In genomic region chr17:4806420-4806769, GRCh38 we compare ENCODE assay signal across 8 cellular contexts. TPM values are rescaled to one million over a fixed set of nuclear protein-coding genes. Genes with fewer than 3 reads are reported as not detected.
DNase-seq lines count a peak whose midpoint lies in the region; ATAC-seq, FAIRE-seq and TF ChIP-seq lines count a peak whose summit lies in the region.

No MANE protein-coding gene starts in this region.

- peaks cover 3 to 23% (median 10%) of the 10 kb centered on the region in 4 donors for H3K4me1 Mint-ChIP-seq in CD4-positive, alpha-beta memory T cell

- ATAC-seq in GM19351 (IDR thresholded peaks at IDR 0.05; ENCODE audit: unreplicated experiment) (no peak), HG02642 (IDR thresholded peaks at IDR 0.05; ENCODE audit: poor library complexity, unreplicated experiment) (no peak), GM18868 (IDR thresholded peaks at IDR 0.05; ENCODE audit: unreplicated experiment) (no peak)

- H3K27ac Mint-ChIP-seq in CD4-positive, alpha-beta memory T cell = peak overlapping the region in 6 of 7 donors; percentile 37 to 83 (median 56)

- H3K9me3 Mint-ChIP-seq in CD4-positive, alpha-beta memory T cell = no peaks in the 10 kb centered on the region

- POLR2A ChIA-PET in CD4-positive, alpha-beta memory T cell (lab: Charles Lee; ENCODE audit: partially characterized antibody) = interaction anchor here (1.0 to 3.5 kb wide), 12 partner anchors 10 to 161 kb away, joined by 3 to 42 read pairs (median 4); partner anchors contain the start of genes ARRB2, GLTPD2, MINK1 and PSMB6

- H3K4me3 Mint-ChIP-seq in CD4-positive, alpha-beta memory T cell = peak overlapping the region; percentile 68 to 85 (median 79)

- no peaks in the 10 kb centered on the region for H3K27me3 ChIP-seq in CD4-positive, alpha-beta memory T cell (ENCODE audit: insufficient read depth, low read length)
- no peaks in the 10 kb centered on the region for H3K27me3 ChIP-seq in HUES64 (ENCODE audit: insufficient read depth, low read length)
- no peaks in the 10 kb centered on the region for H3K27me3 ChIP-seq in bronchial epithelial cell (ENCODE audit: control insufficient read depth, insufficient read depth, low read length)
- no peaks in the 10 kb centered on the region for H3K27me3 ChIP-seq in muscle layer of colon (ENCODE audit: control insufficient read depth in 1 of 2, insufficient read depth in 2 of 2, low read length in 2 of 2)

- CTCF ChIA-PET in CD4-positive, alpha-beta memory T cell (lab: Charles Lee; ENCODE audit: partially characterized antibody) = interaction anchor here (1.8 to 3.5 kb wide), 2 partner anchors 17 to 28 kb away, joined by 5 to 21 read pairs; partner anchors contain the start of gene GLTPD2

- H3K4me3 ChIP-seq in CD4-positive, alpha-beta memory T cell (ENCODE audit: low read length in 2 of 2) = peak overlapping the region; percentile 47 to 54
- H3K4me3 ChIP-seq in HUES64 (ENCODE audit: low read length) (peak overlapping the region; percentile 75), bronchial epithelial cell (ENCODE audit: low read depth, low read length) (peak overlapping the region; percentile 87), muscle layer of colon (ENCODE audit: low read depth in 1 of 2, low read length in 2 of 2) (peak overlapping the region; percentile 54 to 61)

- intact Hi-C loops in CD4-positive, alpha-beta memory T cell (cut with micrococcal nuclease) = loop anchor here (5.0 kb wide), 1 partner anchor 76 kb away; no protein-coding TSS in a partner anchor

- peak overlapping the region; percentile 15 for H3K27ac ChIP-seq in CD4-positive, alpha-beta memory T cell (ENCODE audit: low read depth, low read length)
- no peak overlapping the region; the same call in 1 of the 2 replicates for H3K27ac ChIP-seq in HUES64 (ENCODE audit: low read depth, low read length)
- H3K27ac ChIP-seq in muscle layer of colon (ENCODE audit: low read depth, low read length) = no peak overlapping the region

- peak overlapping the region; percentile 88 for H3K9ac ChIP-seq in HUES64 (ENCODE audit: low read depth, low read length)
- H3K9ac ChIP-seq in muscle layer of colon (ENCODE audit: low read length) = peak overlapping the region; percentile 61

- WGBS in HUES64 = 4% methylated on average over 13 of the region's 14 CpGs

- FAIRE-seq in bronchial epithelial cell (lab: Jason Lieb, UNC) = no peak

- H3K27me3 Mint-ChIP-seq in CD4-positive, alpha-beta memory T cell = no peaks in the 10 kb centered on the region

- DNase-seq in CD4-positive, alpha-beta memory T cell = no peak
- no peak for DNase-seq in bronchial epithelial cell (ENCODE audit: low read depth)
- no peak for DNase-seq in activated naive CD4-positive, alpha-beta T cell treated with Interleukin-2 at 50 U/mL for 16 hours

- H3K36me3 ChIP-seq in CD4-positive, alpha-beta memory T cell (ENCODE audit: insufficient read depth, low read length) = no peaks in the 10 kb centered on the region
- H3K36me3 ChIP-seq in HUES64 (ENCODE audit: insufficient read depth, low read length) = peaks cover 23% of the 10 kb centered on the region
- H3K36me3 ChIP-seq in bronchial epithelial cell (ENCODE audit: control insufficient read depth, insufficient read depth, low read length) = peaks cover 19% of the 10 kb centered on the region
- peaks cover 4% of the 10 kb centered on the region for H3K36me3 ChIP-seq in muscle layer of colon (ENCODE audit: insufficient read depth, low read length)

- H3K4me1 ChIP-seq in CD4-positive, alpha-beta memory T cell (ENCODE audit: insufficient read depth, low read length) = peaks cover 15% of the 10 kb centered on the region
- H3K4me1 ChIP-seq in HUES64 (ENCODE audit: insufficient read depth, low read length) (peaks cover 12% of the 10 kb centered on the region; the same call in 1 of the 2 replicates), muscle layer of colon (ENCODE audit: insufficient read depth, low read length) (peaks cover 11% of the 10 kb centered on the region)

- H3K9me3 ChIP-seq in CD4-positive, alpha-beta memory T cell (ENCODE audit: control insufficient read depth in 1 of 2, low read length in 2 of 2) = no peaks in the 10 kb centered on the region
- no peaks in the 10 kb centered on the region for H3K9me3 ChIP-seq in HUES64 (ENCODE audit: insufficient read depth, low read depth, low read length)
- no peaks in the 10 kb centered on the region for H3K9me3 ChIP-seq in muscle layer of colon (ENCODE audit: low read length)

- H3K36me3 Mint-ChIP-seq in CD4-positive, alpha-beta memory T cell = peaks cover 6 to 10% of the 10 kb centered on the region in 2 donors

- TF ChIP-seq CTCF in bronchial epithelial cell (IDR thresholded peaks at IDR 0.05; ENCODE audit: insufficient read depth, low read length, severe bottlenecking) = no peak

RNA-seq across cellular contexts. Expression of gene PLD2, which starts 0.6 kb away (rescaled TPM):
- 10 to 100 TPM; 30.8 to 37.5 TPM for total RNA-seq in CD4-positive, alpha-beta memory T cell
- 1 to 10 TPM; 1.9 to 5.0 TPM for polyA plus RNA-seq in CD4-positive, alpha-beta memory T cell
- 26.2 TPM for polyA plus RNA-seq in HUES64 (2013, experiment 1 of 2)
- polyA plus RNA-seq in HUES64 (2013, experiment 2 of 2) = 24.0 TPM
- total RNA-seq in bronchial epithelial cell = 20.0 and 41.6 TPM in 2 replicates

RNA-seq across cellular contexts. Expression of gene PSMB6, which starts 10.4 kb away (rescaled TPM):
- 10 to 100 TPM; 44.4 to 46.4 TPM for total RNA-seq in CD4-positive, alpha-beta memory T cell
- 100 to 1,000 TPM; 235 to 462 TPM for polyA plus RNA-seq in CD4-positive, alpha-beta memory T cell
- polyA plus RNA-seq in HUES64 (2013, experiment 1 of 2) = 251 TPM
- 255 TPM for polyA plus RNA-seq in HUES64 (2013, experiment 2 of 2)
- total RNA-seq in bronchial epithelial cell = 144 and 157 TPM in 2 replicates

RNA-seq across cellular contexts. Expression of gene GLTPD2, which starts 17.6 kb away (rescaled TPM):
- total RNA-seq in CD4-positive, alpha-beta memory T cell = not detected
- polyA plus RNA-seq in CD4-positive, alpha-beta memory T cell = not detected
- not detected for polyA plus RNA-seq in HUES64 (2013, experiment 1 of 2)
- not detected for polyA plus RNA-seq in HUES64 (2013, experiment 2 of 2)
- total RNA-seq in bronchial epithelial cell = not detected in 2 replicates

RNA-seq across cellular contexts. Expression of gene VMO1, which starts 20.2 kb away (rescaled TPM):
- under 1 TPM in 1 of 2 experiments, not detected in 1; 0.50 TPM for total RNA-seq in CD4-positive, alpha-beta memory T cell
- not detected for polyA plus RNA-seq in CD4-positive, alpha-beta memory T cell
- polyA plus RNA-seq in HUES64 (2013, experiment 1 of 2) = not detected
- polyA plus RNA-seq in HUES64 (2013, experiment 2 of 2) = not detected
- 0.77 TPM in 1 of 2 replicates, not detected in the other for total RNA-seq in bronchial epithelial cell
